18 cellular contexts compared by ENCODE assay signal in the genomic region with DNA sequence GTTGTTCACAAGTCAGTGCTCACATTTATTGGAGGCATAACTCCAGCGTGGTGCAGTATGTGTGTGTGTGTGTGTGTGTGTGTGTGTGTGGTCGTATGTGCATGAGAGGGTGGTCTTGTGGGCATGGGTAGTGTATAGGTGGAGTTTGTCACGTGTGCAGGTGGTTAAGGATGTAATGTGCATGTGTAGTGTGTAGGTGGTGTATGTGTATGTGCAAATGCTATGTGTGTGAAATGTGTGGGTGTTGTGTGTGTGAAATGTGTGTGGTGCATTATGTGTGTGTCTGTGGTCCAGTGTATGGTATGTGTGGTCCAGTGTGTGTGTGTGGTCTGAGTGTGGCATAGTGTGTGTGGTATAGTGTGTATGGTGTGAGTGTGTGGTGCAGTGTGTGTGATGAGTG. TPM values are rescaled to one million over a fixed set of nuclear protein-coding genes. Genes with fewer than 3 reads are reported as not detected.
DNase-seq lines count a peak whose midpoint lies in the region; FAIRE-seq and TF ChIP-seq lines count a peak whose summit lies in the region.
"Had no signal": no experiment of that assay in that cellular context is flagged by ENCODE, and none has a peak within 500 bp of the region (broad histone marks: within the 10 kb centered on the region; RNA-seq: fewer than 3 reads in every experiment).

No MANE protein-coding gene starts in this region.

- H4K91ac ChIP-seq in H1 (replicated peaks; ENCODE audit: insufficient read length, low read length): peak overlapping the region; percentile 100

- CTCF ChIA-PET in PC-9 (lab: Charles Lee): no interaction called here
- CTCF ChIA-PET in H1 (lab: Charles Lee; ENCODE audit: partially characterized antibody): interaction anchor here (1.2 to 1.7 kb wide), 5 partner anchors 10 to 68 kb away, joined by 3 to 8 read pairs (median 7); no protein-coding TSS in a partner anchor

- H2AFZ ChIP-seq in PC-9 (no peak overlapping the region), H1 (ENCODE audit: low read length) (no peak overlapping the region), parathyroid adenoma (peak overlapping the region; percentile 83)

- H3K4me2 ChIP-seq in PC-9: peak overlapping the region; percentile 31
- peak overlapping the region in 1 of 2 experiments; percentile 31; a peak in 1 of 4 replicates for H3K4me2 ChIP-seq in H1 (ENCODE audit: insufficient read depth in 1 of 2, low read depth in 2 of 2, low read length in 2 of 2)
- no peak overlapping the region for H3K4me2 ChIP-seq in parathyroid adenoma (ENCODE audit: low read length)

- H3K4ac ChIP-seq in H1 (replicated peaks; ENCODE audit: insufficient read length, low read depth, low read length): peak overlapping the region; percentile 100

- H3K36me3 ChIP-seq in HUES6 (ENCODE audit: control insufficient read depth, insufficient read depth, low read length) (no peaks in the 10 kb centered on the region), PC-9 (ENCODE audit: low read depth) (no peaks in the 10 kb centered on the region), H1 (ENCODE audit: control insufficient read depth in 2 of 4, insufficient read depth in 4 of 4, low read length in 3 of 4) (no peaks in the 10 kb centered on the region; a peak in 1 of 8 replicates), parathyroid adenoma (ENCODE audit: control insufficient read depth, insufficient read depth, low read length) (no peaks in the 10 kb centered on the region)
- H3K36me3 ChIP-seq: SJCRH30 had no signal

- H3K79me2 ChIP-seq in PC-9 (ENCODE audit: low read depth) (no peaks in the 10 kb centered on the region), H1 (ENCODE audit: control insufficient read depth in 1 of 2, insufficient read depth in 2 of 2, low read length in 2 of 2) (no peaks in the 10 kb centered on the region), parathyroid adenoma (no peaks in the 10 kb centered on the region)

- POLR2A ChIA-PET in PC-9 (lab: Charles Lee; ENCODE audit: unreplicated experiment) (no interaction called here), H1 (lab: Charles Lee; ENCODE audit: partially characterized antibody) (interaction anchor here (0.9 to 1.6 kb wide), 5 partner anchors 13 to 40 kb away, joined by 3 to 5 read pairs (median 4); no protein-coding TSS in a partner anchor)

- no peak overlapping the region for H4K5ac ChIP-seq in H1 (ENCODE audit: insufficient read length, low read depth, low read length)

- DNase-seq in PC-9 (no peak), H1 (ENCODE audit: low read depth in 1 of 2, low spot score in 2 of 2) (no peak), medulla oblongata (ENCODE audit: extremely low spot score) (no peak), GF-D8 (lab: John Stamatoyannopoulos, UW) (no peak), NCI-H748 (lab: John Stamatoyannopoulos, UW; ENCODE audit: unreplicated experiment) (no peak)
- DNase-seq: ACHN, C1 segment of cervical spinal cord, DMS79, HCEC 1CT, KBM-7, NCI-H1105, NCI-H1694, NCI-H2081 treated with DMSO at 0.1 percent for 48 hours, NCI-H510A treated with DMSO at 0.1 percent for 48 hours, RPMI8226, SJCRH30 had no signal

- H3K27ac ChIP-seq in HUES6 (ENCODE audit: low read depth, low read length): no peak overlapping the region
- no peak overlapping the region for H3K27ac ChIP-seq in PC-9
- H3K27ac ChIP-seq in H1 (ENCODE audit: low read depth, low read length): peak overlapping the region; percentile 47; the same call in 1 of the 2 replicates
- no peak overlapping the region for H3K27ac ChIP-seq in parathyroid adenoma
- H3K27ac ChIP-seq: SJCRH30 had no signal

- H3K9me3 ChIP-seq in HUES6 (ENCODE audit: control insufficient read depth, insufficient read depth, low read depth, low read length): no peaks in the 10 kb centered on the region
- no peaks in the 10 kb centered on the region for H3K9me3 ChIP-seq in PC-9 (ENCODE audit: insufficient read depth, low read depth)
- H3K9me3 ChIP-seq in H1 (ENCODE audit: insufficient read depth in 2 of 2, low read depth in 1 of 2, low read length in 1 of 2): no peaks in the 10 kb centered on the region
- no peaks in the 10 kb centered on the region for H3K9me3 ChIP-seq in parathyroid adenoma (ENCODE audit: control insufficient read depth, low read length)
- H3K9me3 ChIP-seq: SJCRH30 had no signal

- H3K4me3 ChIP-seq in HUES6 (ENCODE audit: low read depth, low read length) (no peak overlapping the region), PC-9 (no peak overlapping the region), H1 (ENCODE audit: extremely low read depth in 1 of 4, insufficient read depth in 2 of 4, low read depth in 3 of 4, low read length in 4 of 4) (no peak overlapping the region), parathyroid adenoma (ENCODE audit: low read depth, low read length) (no peak overlapping the region)
- H3K4me3 ChIP-seq: SJCRH30 had no signal

- peak overlapping the region; percentile 92 for H2BK120ac ChIP-seq in H1 (replicated peaks; ENCODE audit: low read depth, low read length)

- no peak for FAIRE-seq in H1 (lab: Jason Lieb, UNC)

- H4K20me1 ChIP-seq in PC-9 (ENCODE audit: insufficient read depth) (no peaks in the 10 kb centered on the region), H1 (replicated peaks in 1 of 2; ENCODE audit: control insufficient read depth in 1 of 2, insufficient read depth in 2 of 2, low read length in 2 of 2) (peaks cover 0 to 9% of the 10 kb centered on the region in 2 experiments)

- intact Hi-C loops in PC-9 (cut with micrococcal nuclease; ENCODE audit: unreplicated experiment): no loop called here

- peak overlapping the region; percentile 93 for H2BK5ac ChIP-seq in H1 (ENCODE audit: low read depth, low read length)

- TF ChIP-seq EP300 in H1 (IDR thresholded peaks at IDR 0.05; ENCODE audit: borderline replicate concordance in 1 of 2, low read depth in 2 of 2, low read length in 2 of 2): no peak

- peaks cover 11% of the 10 kb centered on the region; the same call in 1 of the 2 replicates for H3K23me2 ChIP-seq in H1 (ENCODE audit: low read depth, low read length)

- TF ChIP-seq POLR2A in H1 (IDR thresholded peaks at IDR 0.05; ENCODE audit: control extremely low read depth in 1 of 2, low read depth in 2 of 2, low read length in 2 of 2): no peak

- H2BK15ac ChIP-seq in H1 (ENCODE audit: low read length): peak overlapping the region; percentile 97

- H3K23ac ChIP-seq in H1 (ENCODE audit: insufficient read length): peak overlapping the region; percentile 86

- peaks cover 8% of the 10 kb centered on the region; the same call in 1 of the 2 replicates for H3K79me1 ChIP-seq in H1 (ENCODE audit: low read depth, low read length)

- 84% methylated on average over 3 of the region's 3 CpGs; no CpG with 5 or more reads in 1 of the 2 experiments for WGBS in H1 (ENCODE audit: extremely low coverage in 1 of 2, insufficient coverage in 1 of 2, insufficient read length in 1 of 2, insufficient replicate concordance in 2 of 2, low coverage in 1 of 2, low lambda C conversion rate in 2 of 2, missing lambda C conversion rate in 1 of 2), 2 experiments

- no peak overlapping the region for H4K8ac ChIP-seq in H1 (ENCODE audit: extremely low read depth, insufficient read depth, low read length)

- no TSS peak for BruUV-seq in PC-9 (replicated peaks; lab: Mats Ljungman, UMichigan)

- no peak overlapping the region for H3K14ac ChIP-seq in H1 (ENCODE audit: insufficient read length)

- no peaks in the 10 kb centered on the region for H3K9me2 ChIP-seq in PC-9 (ENCODE audit: insufficient read depth)

- no peak for TF ChIP-seq CTCF in PC-9 (conservative IDR thresholded peaks at IDR 0.05)
- no peak for TF ChIP-seq CTCF in H1 (IDR thresholded peaks at IDR 0.05; ENCODE audit: control extremely low read depth in 1 of 3, insufficient read depth in 1 of 3, low read depth in 1 of 3, low read length in 3 of 3)
- no peak for TF ChIP-seq CTCF in parathyroid adenoma (IDR thresholded peaks at IDR 0.05)

- H3K4me1 ChIP-seq in HUES6 (ENCODE audit: control insufficient read depth, insufficient read depth, low read length) (peaks cover 27% of the 10 kb centered on the region), PC-9 (replicated peaks; ENCODE audit: insufficient read depth) (peaks cover 16% of the 10 kb centered on the region), H1 (replicated peaks in 1 of 4; ENCODE audit: control insufficient read depth in 3 of 4, insufficient read depth in 4 of 4, low read length in 3 of 4) (peaks cover 0 to 21% (median 7%) of the 10 kb centered on the region in 4 experiments; a peak in 6 of 7 replicates), parathyroid adenoma (peaks cover 10% of the 10 kb centered on the region)

- H3K56ac ChIP-seq in H1 (replicated peaks; ENCODE audit: insufficient read length, low read depth, low read length): peak overlapping the region; percentile 97

- H3K9ac ChIP-seq in HUES6 (ENCODE audit: low read length) (peak overlapping the region; percentile 20), H1 (replicated peaks in 1 of 4; ENCODE audit: extremely low read depth in 1 of 4, low read depth in 3 of 4, low read length in 3 of 4) (peak overlapping the region in 1 of 4 experiments; percentile 58; a peak in 1 of 7 replicates), parathyroid adenoma (no peak overlapping the region)

- peak overlapping the region; percentile 99 for H2AK5ac ChIP-seq in H1 (ENCODE audit: low read depth, low read length)

- peak overlapping the region; percentile 98 for H2BK12ac ChIP-seq in H1 (ENCODE audit: low read depth, low read length)

- H3K27me3 ChIP-seq in HUES6 (ENCODE audit: control insufficient read depth, insufficient read depth, low read length) (no peaks in the 10 kb centered on the region), PC-9 (ENCODE audit: insufficient read depth, low read depth) (no peaks in the 10 kb centered on the region), H1 (replicated peaks in 1 of 4; ENCODE audit: control insufficient read depth in 3 of 4, extremely low read depth in 1 of 4, insufficient read depth in 3 of 4, low read length in 3 of 4) (0 out of 7 replicates have a peak, but pooled peaks cover 0 to 3% (median 0%) of the 10 kb centered on the region in 4 experiments), parathyroid adenoma (ENCODE audit: control insufficient read depth, insufficient read depth, low read length) (no peaks in the 10 kb centered on the region)
- H3K27me3 ChIP-seq: SJCRH30 had no signal

- H2BK20ac ChIP-seq in H1 (ENCODE audit: low read length): peak overlapping the region; percentile 100

- no peaks in the 10 kb centered on the region for H3F3A ChIP-seq in PC-9 (ENCODE audit: insufficient read depth, low read depth)

- no peak for TF ChIP-seq RAD21 in H1 (IDR thresholded peaks at IDR 0.05 in 1 of 2, conservative IDR thresholded peaks at IDR 0.05 in 1 of 2; ENCODE audit: low read depth in 2 of 2, low read length in 2 of 2)

- peak overlapping the region; percentile 88 for H3K18ac ChIP-seq in H1 (ENCODE audit: extremely low read depth, low read length)

RNA-seq across cellular contexts. Expression of gene PODXL, which starts 30.3 kb away (rescaled TPM):
- 57.5 and 75.3 TPM in 2 replicates for total RNA-seq in PC-9 (2021)
- 925 and 945 TPM in 2 replicates for total RNA-seq in H1 (2021; fragmentation: NEBNext Ultra II Directional; extraction: Animal tissue kit (Norgen Biotek cat#: 25700))
- 638 and 872 TPM in 2 replicates for polyA plus RNA-seq in H1 (2011; rRNA removed)
- polyA plus RNA-seq in H1 (2011; cell fraction: cytosol; rRNA removed): 613 TPM
- polyA plus RNA-seq in H1 (2011; cell fraction: nucleus; rRNA removed): 1,168 TPM
- polyA plus RNA-seq in H1 (2012, experiment 1 of 2): 630 to 776 TPM (median 695 TPM) in 4 replicates
- polyA plus RNA-seq in H1 (2012, experiment 2 of 2): 245 TPM
- 1,216 TPM for polyA plus RNA-seq in H1 (2013, experiment 1 of 2)
- polyA plus RNA-seq in H1 (2013, experiment 2 of 2): 1,270 TPM
- 937 and 993 TPM in 2 replicates for polyA minus RNA-seq in H1 (2011; rRNA and poly(A)+ RNA removed)
- 707 TPM for polyA minus RNA-seq in H1 (2011; cell fraction: cytosol; rRNA and poly(A)+ RNA removed)
- polyA minus RNA-seq in H1 (2011; cell fraction: nucleus; rRNA and poly(A)+ RNA removed): 436 TPM

Comparison
In these comparisons a context has a peak if more than half of its experiments do, and no peak if none do; other contexts are left out.
1. RNA of gene PODXL, which starts 30.3 kb away (total RNA-seq): 925 to 945 TPM in H1; 57.5 to 75.3 TPM in PC-9; every median in the first group is over 10 times any median in the second.